Comparison of ENCODE assay signal across 8 cellular contexts in the genomic region with DNA sequence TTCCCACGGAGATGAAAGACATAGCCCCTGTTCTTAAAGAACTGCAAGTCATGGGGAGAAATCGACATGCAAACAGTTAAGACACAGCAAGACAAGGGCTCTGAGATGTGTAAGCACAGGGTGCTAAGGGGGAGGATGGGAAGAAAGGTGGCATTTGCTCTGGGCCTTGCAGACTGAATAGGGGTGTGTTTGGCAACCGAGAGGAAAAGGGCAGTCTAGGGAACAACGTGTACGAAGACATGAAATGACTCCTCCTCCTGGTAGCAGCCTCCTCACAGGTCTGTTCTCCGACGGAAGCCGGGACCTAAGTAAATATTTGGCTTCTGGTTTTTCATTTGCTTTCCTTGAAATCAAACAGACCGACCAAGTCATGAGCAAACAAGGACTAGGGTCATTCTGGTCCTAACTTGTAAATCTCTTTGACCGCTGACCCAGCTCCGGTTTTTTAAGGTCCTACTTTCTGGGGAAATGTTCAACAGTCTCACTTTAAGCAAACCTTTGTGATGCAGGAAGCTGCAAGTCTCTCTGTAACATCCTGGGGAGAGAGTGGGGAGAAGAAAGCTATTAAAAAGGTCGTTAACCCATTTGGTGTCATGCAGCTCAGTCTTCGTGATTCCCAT. TPM values are rescaled to one million over a fixed set of nuclear protein-coding genes. Genes with fewer than 3 reads are reported as not detected.
A peak's percentile ranks its signal among the peaks of the same experiment; 100 is the strongest.
DNase-seq lines count a peak whose midpoint lies in the region; ATAC-seq and TF ChIP-seq lines count a peak whose summit lies in the region.

No MANE protein-coding gene starts in this region.

- H2BK5ac ChIP-seq in mesenchymal stem cell (ENCODE audit: low read depth, low read length, poor library complexity, severe bottlenecking) = no peak overlapping the region

- no peak; the same call in 1 of the 2 replicates for TF ChIP-seq CTCF in C4-2B (conservative IDR thresholded peaks at IDR 0.05)
- TF ChIP-seq CTCF in astrocyte of the spinal cord (IDR thresholded peaks at IDR 0.05; ENCODE audit: low read depth, low read length) = no peak
- no peak for TF ChIP-seq CTCF in ovary (IDR thresholded peaks at IDR 0.05)
- TF ChIP-seq CTCF in Peyer's patch (IDR thresholded peaks at IDR 0.05) = no peak

- H3K27me3 ChIP-seq in Karpas-422 (ENCODE audit: low read length) (no peaks in the 10 kb centered on the region), mesenchymal stem cell (ENCODE audit: control insufficient read depth in 1 of 2, insufficient read depth in 1 of 2, low read length in 2 of 2) (no peaks in the 10 kb centered on the region), ovary (no peaks in the 10 kb centered on the region), Peyer's patch (no peaks in the 10 kb centered on the region)

- ATAC-seq in GM18517 (IDR thresholded peaks at IDR 0.05; ENCODE audit: unreplicated experiment) = no peak
- no peak for ATAC-seq in HG03097 (IDR thresholded peaks at IDR 0.05; ENCODE audit: low FRiP score, unreplicated experiment)

- H3K79me1 ChIP-seq in mesenchymal stem cell (replicated peaks; ENCODE audit: low read length, poor library complexity, severe bottlenecking) = peaks cover 3% of the 10 kb centered on the region

- TF ChIP-seq POLR2A in ovary (IDR thresholded peaks at IDR 0.05) = no peak
- no peak for TF ChIP-seq POLR2A in Peyer's patch (IDR thresholded peaks at IDR 0.05)

- WGBS in mesenchymal stem cell = 21% methylated on average over 13 of the region's 13 CpGs
- 24 to 31% (median 28%) methylated on average over 13 of the region's 13 CpGs for WGBS in ovary, 3 donors

- in situ Hi-C loops in astrocyte of the spinal cord (cut with HindIII; ENCODE audit: low sequenced_read_pairs) = no loop called here

- H3K9me3 ChIP-seq in Karpas-422 (ENCODE audit: low read length) (no peaks in the 10 kb centered on the region), mesenchymal stem cell (ENCODE audit: control insufficient read depth, low read length) (no peaks in the 10 kb centered on the region), ovary (no peaks in the 10 kb centered on the region), Peyer's patch (no peaks in the 10 kb centered on the region)

- H3K9ac ChIP-seq in Karpas-422 (ENCODE audit: low read length) (no peak overlapping the region), mesenchymal stem cell (ENCODE audit: low read length) (peak overlapping the region; percentile 85)

- H3K4ac ChIP-seq in mesenchymal stem cell (ENCODE audit: low read depth in 1 of 2, low read length in 2 of 2) = peak overlapping the region in 1 of 2 experiments; percentile 9

- no peaks in the 10 kb centered on the region for H3K79me2 ChIP-seq in Karpas-422 (ENCODE audit: low read length)

- no peaks in the 10 kb centered on the region for H3K36me3 ChIP-seq in Karpas-422 (ENCODE audit: insufficient read depth, low read length)
- H3K36me3 ChIP-seq in mesenchymal stem cell (ENCODE audit: control insufficient read depth in 1 of 2, insufficient read depth in 2 of 2, low read depth in 1 of 2, low read length in 2 of 2) = peaks cover 39 to 64% of the 10 kb centered on the region in 2 experiments
- no peaks in the 10 kb centered on the region for H3K36me3 ChIP-seq in ovary
- peaks cover 0 to 10% (median 0%) of the 10 kb centered on the region in 3 donors for H3K36me3 ChIP-seq in Peyer's patch

- TF ChIP-seq EP300 in ovary (IDR thresholded peaks at IDR 0.05) = no peak

- H4K8ac ChIP-seq in mesenchymal stem cell (ENCODE audit: low read length) = peak overlapping the region; percentile 45

- H3K9me2 ChIP-seq in Karpas-422 (replicated peaks; ENCODE audit: insufficient read depth, low read length) = no peaks in the 10 kb centered on the region

- no peaks in the 10 kb centered on the region for H4K20me1 ChIP-seq in Karpas-422 (ENCODE audit: insufficient read depth, low read depth, low read length)

- H3K4me2 ChIP-seq in Karpas-422 (ENCODE audit: low read depth, low read length, poor library complexity, severe bottlenecking) (peak overlapping the region; percentile 7), mesenchymal stem cell (ENCODE audit: low read length, poor library complexity, severe bottlenecking) (no peak overlapping the region)

- H2AFZ ChIP-seq in Karpas-422 (ENCODE audit: low read length) (0 out of 2 replicates have a peak overlapping the region, but pooled peaks have one; percentile 14), mesenchymal stem cell (ENCODE audit: low read depth, low read length) (no peak overlapping the region)

- no peak overlapping the region for H2BK12ac ChIP-seq in mesenchymal stem cell (ENCODE audit: low read length in 2 of 2)

- no peak overlapping the region for H2AK5ac ChIP-seq in mesenchymal stem cell (ENCODE audit: low read length, severe bottlenecking)

- H2BK120ac ChIP-seq in mesenchymal stem cell (ENCODE audit: low read depth, low read length) = no peak overlapping the region

- DNase-seq in Karpas-422 = no peak
- DNase-seq in astrocyte of the spinal cord (ENCODE audit: low read depth, low spot score) = peak; percentile 41
- peak; percentile 79 for DNase-seq in mesenchymal stem cell
- DNase-seq in ovary = no peak
- no peak for DNase-seq in Peyer's patch

- H3K23ac ChIP-seq in mesenchymal stem cell (ENCODE audit: low read length in 2 of 2) = no peak overlapping the region

- H3K14ac ChIP-seq in mesenchymal stem cell (ENCODE audit: low read length in 2 of 2) = no peak overlapping the region

- peak overlapping the region in 1 of 2 experiments; percentile 7 for H3K18ac ChIP-seq in mesenchymal stem cell (ENCODE audit: low read depth in 1 of 2, low read length in 2 of 2)

- H3K27ac ChIP-seq in C4-2B (peak overlapping the region; percentile 52), Karpas-422 (ENCODE audit: low read length) (no peak overlapping the region), mesenchymal stem cell (ENCODE audit: low read length, poor library complexity, severe bottlenecking) (peak overlapping the region; percentile 4), ovary (no peak overlapping the region), Peyer's patch (peak overlapping the region in 2 of 4 donors; percentile 23 to 25)

- no peak overlapping the region for H2BK15ac ChIP-seq in mesenchymal stem cell (ENCODE audit: low read depth, poor library complexity, severe bottlenecking)

- H3K4me3 ChIP-seq in Karpas-422 (ENCODE audit: low read length) (no peak overlapping the region), astrocyte of the spinal cord (ENCODE audit: low read depth, low read length) (no peak overlapping the region), mesenchymal stem cell (ENCODE audit: insufficient read depth in 1 of 2, low read depth in 1 of 2, low read length in 2 of 2) (no peak overlapping the region), ovary (no peak overlapping the region), Peyer's patch (no peak overlapping the region)

- no peak overlapping the region for H4K91ac ChIP-seq in mesenchymal stem cell (ENCODE audit: low read length)

- intact Hi-C loops in ovary (cut with DNase I) = no loop called here

- H3K4me1 ChIP-seq in Karpas-422 (ENCODE audit: low read length) (no peaks in the 10 kb centered on the region), mesenchymal stem cell (ENCODE audit: control insufficient read depth, insufficient read depth, low read depth, low read length) (peaks cover 9% of the 10 kb centered on the region), ovary (ENCODE audit: insufficient read depth) (no peaks in the 10 kb centered on the region), Peyer's patch (no peaks in the 10 kb centered on the region)

RNA-seq across cellular contexts. Expression of gene NNMT, which starts 19.7 kb away (rescaled TPM):
- total RNA-seq in Karpas-422 (2014; rRNA removed; shearing (Covaris generic); ENCODE audit: low replicate concordance) = not detected in 2 replicates
- 700 TPM for polyA plus RNA-seq in mesenchymal stem cell (2013, experiment 1 of 2)
- polyA plus RNA-seq in mesenchymal stem cell (2013, experiment 2 of 2) = 645 TPM
- total RNA-seq in ovary = 100 to 1,000 TPM in 4 of 7 donors, 10 to 100 TPM in 2, 1 to 10 TPM in 1; 9.5 to 295 (median 129) TPM
- polyA plus RNA-seq in ovary = 100 to 1,000 TPM in 1 of 2 donors, 10 to 100 TPM in 1; 59.4 to 136 TPM
- 100 to 1,000 TPM in 3 of 4 donors, 10 to 100 TPM in 1; 43.6 to 413 (median 187) TPM for total RNA-seq in Peyer's patch

Comparison
In these comparisons a context has a peak if more than half of its experiments do, and no peak if none do; other contexts are left out.
1. H3K27ac ChIP-seq: peak in C4-2B (single experiment) and mesenchymal stem cell (single experiment); none in Karpas-422 (single experiment) and ovary (0 of 2).
2. DNase-seq: peak in astrocyte of the spinal cord (single experiment) and mesenchymal stem cell (single experiment); none in Karpas-422 (single experiment), ovary (0 of 5) and Peyer's patch (0 of 3).
3. RNA of gene NNMT, which starts 19.7 kb away (total RNA-seq): 43.6 to 413 TPM in Peyer's patch and 9.5 to 295 TPM in ovary; not detected in Karpas-422; every median in the first group is over 10 times any median in the second.